ENCODE assay signal across 1 cellular context in the genomic region with DNA sequence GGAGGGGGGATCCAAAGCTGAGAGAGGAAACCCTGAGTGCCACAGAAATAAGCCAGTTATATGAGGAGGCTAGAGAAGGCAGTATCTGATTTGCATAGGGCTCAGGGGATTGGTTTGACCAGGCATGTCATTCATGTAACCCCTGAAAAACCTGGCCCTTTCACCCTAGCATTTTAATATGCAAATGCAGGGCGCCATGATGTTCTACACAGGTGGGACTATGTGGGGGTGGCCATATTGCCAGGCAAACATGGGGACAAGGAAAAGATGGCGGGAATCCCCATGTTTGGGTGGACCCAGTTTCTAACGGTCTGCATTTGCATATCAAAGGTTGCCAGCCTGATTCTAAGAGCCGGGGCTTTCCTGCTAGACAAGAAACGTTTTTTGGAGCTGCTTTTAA.
A peak's percentile ranks its signal among the peaks of the same experiment; 100 is the strongest.
TF ChIP-seq lines count a peak whose summit lies in the region.

No MANE protein-coding gene starts in this region.

TF ChIP-seq in H1, 55 proteins besides CTCF, POLR2A, EP300 and RAD21:
- peak; percentile 48; the same call in 1 of the 2 replicates for TF ChIP-seq E2F6 (IDR thresholded peaks at IDR 0.05)
- no peak for TF ChIP-seq GTF2F1 (IDR thresholded peaks at IDR 0.05; ENCODE audit: borderline replicate concordance, low read depth, low read length)
- TF ChIP-seq SRF (IDR thresholded peaks at IDR 0.05; ENCODE audit: low read depth, low read length): no peak
- peak; percentile 79 for TF ChIP-seq YY1 (IDR thresholded peaks at IDR 0.05; ENCODE audit: low read depth, low read length)
- TF ChIP-seq, protein P1, sequence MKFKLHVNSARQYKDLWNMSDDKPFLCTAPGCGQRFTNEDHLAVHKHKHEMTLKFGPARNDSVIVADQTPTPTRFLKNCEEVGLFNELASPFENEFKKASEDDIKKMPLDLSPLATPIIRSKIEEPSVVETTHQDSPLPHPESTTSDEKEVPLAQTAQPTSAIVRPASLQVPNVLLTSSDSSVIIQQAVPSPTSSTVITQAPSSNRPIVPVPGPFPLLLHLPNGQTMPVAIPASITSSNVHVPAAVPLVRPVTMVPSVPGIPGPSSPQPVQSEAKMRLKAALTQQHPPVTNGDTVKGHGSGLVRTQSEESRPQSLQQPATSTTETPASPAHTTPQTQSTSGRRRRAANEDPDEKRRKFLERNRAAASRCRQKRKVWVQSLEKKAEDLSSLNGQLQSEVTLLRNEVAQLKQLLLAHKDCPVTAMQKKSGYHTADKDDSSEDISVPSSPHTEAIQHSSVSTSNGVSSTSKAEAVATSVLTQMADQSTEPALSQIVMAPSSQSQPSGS (IDR thresholded peaks at IDR 0.05; ENCODE audit: low read length): no peak
- TF ChIP-seq MAFK (IDR thresholded peaks at IDR 0.05; ENCODE audit: low read depth, low read length): no peak
TF ChIP-seq in H1: peak in this region for 2.
